Comparison of ENCODE assay signal across 8 cellular contexts in genomic region chr7:149865437-149865836, GRCh38. TPM values are rescaled to one million over a fixed set of nuclear protein-coding genes. Genes with fewer than 3 reads are reported as not detected.
A peak's percentile ranks its signal among the peaks of the same experiment; 100 is the strongest.
DNase-seq lines count a peak whose midpoint lies in the region; ATAC-seq and TF ChIP-seq lines count a peak whose summit lies in the region.

No MANE protein-coding gene starts in this region.

- peak overlapping the region in 3 of 4 donors; percentile 39 to 70 (median 54) for H3K27ac ChIP-seq in upper lobe of left lung
- H3K27ac ChIP-seq in sigmoid colon: no peak overlapping the region

- intact Hi-C loops in left cardiac atrium (cut with DNase I): no loop called here
- intact Hi-C loops in Right ventricle myocardium inferior (cut with DNase I): no loop called here
- intact Hi-C loops in sigmoid colon (cut with DNase I): no loop called here

- no peak overlapping the region for H3K4me3 ChIP-seq in upper lobe of left lung
- no peak overlapping the region for H3K4me3 ChIP-seq in sigmoid colon

- H3K27me3 ChIP-seq in upper lobe of left lung (no peaks in the 10 kb centered on the region), sigmoid colon (no peaks in the 10 kb centered on the region)

- TF ChIP-seq CTCF in upper lobe of left lung (IDR thresholded peaks at IDR 0.05) (no peak), sigmoid colon (IDR thresholded peaks at IDR 0.05) (no peak)

- no peak for TF ChIP-seq EP300 in upper lobe of left lung (IDR thresholded peaks at IDR 0.05)
- TF ChIP-seq EP300 in sigmoid colon (IDR thresholded peaks at IDR 0.05): no peak

- TF ChIP-seq POLR2A in upper lobe of left lung (IDR thresholded peaks at IDR 0.05) (no peak), sigmoid colon (IDR thresholded peaks at IDR 0.05) (no peak)

- no peaks in the 10 kb centered on the region for H3K9me3 ChIP-seq in upper lobe of left lung
- H3K9me3 ChIP-seq in sigmoid colon: no peaks in the 10 kb centered on the region

- WGBS in upper lobe of left lung, 2 donors: 54 to 64% methylated on average over 3 to 7 of the region's 7 CpGs
- WGBS in sigmoid colon, 2 donors: 52 to 84% methylated on average over 6 to 7 of the region's 7 CpGs

- ATAC-seq in left cardiac atrium (peak; percentile 33 to 46), Right ventricle myocardium inferior (no peak), upper lobe of left lung (ENCODE audit: low FRiP score in 2 of 2) (no peak), HG03159 (IDR thresholded peaks at IDR 0.05; ENCODE audit: unreplicated experiment) (no peak), HG02678 (IDR thresholded peaks at IDR 0.05; ENCODE audit: unreplicated experiment) (no peak)

- H3K36me3 ChIP-seq in upper lobe of left lung (peaks cover 3 to 47% (median 26%) of the 10 kb centered on the region in 4 donors), sigmoid colon (peaks cover 26 to 72% (median 38%) of the 10 kb centered on the region in 4 donors)

- H3K4me1 ChIP-seq in upper lobe of left lung (peaks cover 7 to 26% (median 18%) of the 10 kb centered on the region in 4 donors), sigmoid colon (no peaks in the 10 kb centered on the region)

- no peak for DNase-seq in left cardiac atrium
- no peak for DNase-seq in Right ventricle myocardium inferior (ENCODE audit: missing footprints)
- peak; percentile 55 for DNase-seq in activated CD4-positive, CD25-positive, alpha-beta regulatory T cell treated with anti-CD3 and anti-CD28 coated beads, Interleukin-2, amount 50 U/mL, for 72 hours
- DNase-seq in effector CD4-positive, alpha-beta T cell: peak; percentile 51
- DNase-seq in upper lobe of left lung: no peak
- DNase-seq in sigmoid colon: no peak

RNA-seq across cellular contexts. Expression of gene ATP6V0E2, which starts 8.3 kb away (rescaled TPM):
- total RNA-seq in left cardiac atrium (100 to 1,000 TPM in 1 of 2 donors, 10 to 100 TPM in 1; 56.8 to 104 TPM), Right ventricle myocardium inferior (125 TPM), upper lobe of left lung (10 to 100 TPM in 5 of 6 donors, 1 to 10 TPM in 1; 5.2 to 34.1 (median 25.2) TPM), sigmoid colon (10 to 100 TPM; 16.6 to 41.7 (median 29.9) TPM)
- polyA plus RNA-seq in sigmoid colon: 10 to 100 TPM; 13.2 to 45.5 (median 22.8) TPM

RNA-seq across cellular contexts. Expression of gene ZNF862, which starts 27.3 kb away (rescaled TPM):
- total RNA-seq in left cardiac atrium (1 to 10 TPM; 8.7 to 9.7 TPM), Right ventricle myocardium inferior (10.1 TPM), upper lobe of left lung (10 to 100 TPM in 5 of 6 donors, 1 to 10 TPM in 1; 7.1 to 31.4 (median 16.7) TPM), sigmoid colon (10 to 100 TPM; 12.5 to 23.8 (median 15.9) TPM)
- 1 to 10 TPM in 2 of 3 donors, under 1 TPM in 1; 0.92 to 9.6 (median 6.0) TPM for polyA plus RNA-seq in sigmoid colon

Comparison
In these comparisons a context has a peak if more than half of its experiments do, and no peak if none do; other contexts are left out.
1. ATAC-seq: peak in left cardiac atrium (2 of 2); none in Right ventricle myocardium inferior (single experiment), upper lobe of left lung (0 of 2), HG03159 (single experiment) and HG02678 (single experiment).
2. DNase-seq: peak in activated CD4-positive, CD25-positive, alpha-beta regulatory T cell treated with anti-CD3 and anti-CD28 coated beads, Interleukin-2, amount 50 U/mL, for 72 hours (single experiment) and effector CD4-positive, alpha-beta T cell (single experiment); none in left cardiac atrium (single experiment), Right ventricle myocardium inferior (single experiment), upper lobe of left lung (0 of 2) and sigmoid colon (single experiment).
3. H3K27ac ChIP-seq: peak in upper lobe of left lung (3 of 4); none in sigmoid colon (0 of 4).